10 cellular contexts compared by ENCODE assay signal in the genomic region with DNA sequence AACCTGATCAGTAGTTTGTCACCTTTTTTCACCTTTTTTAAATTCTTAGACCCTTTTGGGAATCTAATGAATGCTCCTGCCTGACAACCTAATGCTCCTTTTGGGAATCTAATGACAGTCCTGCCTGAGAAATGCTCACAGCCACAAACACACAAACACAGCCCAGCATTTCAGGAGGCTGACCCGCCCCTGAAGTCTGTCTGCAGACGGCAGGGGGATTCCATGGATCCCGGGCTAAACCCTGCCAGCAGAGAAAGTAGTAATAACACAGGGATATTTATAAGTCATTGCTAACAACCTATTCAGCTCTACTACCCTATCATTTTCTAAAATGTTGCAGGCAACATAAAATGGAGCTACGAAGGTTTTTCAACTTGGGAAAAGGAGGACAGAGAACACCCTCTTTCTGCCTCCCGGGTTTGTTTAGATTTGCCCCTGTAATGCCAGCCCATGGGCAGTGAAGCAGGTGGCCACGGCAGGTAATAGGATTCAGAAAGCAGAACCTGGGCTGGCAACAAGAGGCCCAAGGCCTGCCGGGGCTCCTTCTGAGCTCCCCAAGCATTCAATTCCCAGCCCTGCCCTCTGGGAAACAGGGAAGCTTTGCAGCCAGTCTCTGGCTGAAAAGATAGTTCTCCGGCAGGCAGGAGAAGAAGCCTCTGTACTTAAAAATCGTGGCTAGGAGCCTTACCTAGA.
DNase-seq lines count a peak whose midpoint lies in the region; ATAC-seq and TF ChIP-seq lines count a peak whose summit lies in the region.
"Had no signal": no experiment of that assay in that cellular context is flagged by ENCODE, and none has a peak within 500 bp of the region (broad histone marks: within the 10 kb centered on the region; RNA-seq: fewer than 3 reads in every experiment).

No MANE protein-coding gene starts in this region.

- 89% methylated on average over 9 of the region's 9 CpGs for WGBS in SK-N-SH (ENCODE audit: low lambda C conversion rate)
- WGBS in mesenchymal stem cell: 78% methylated on average over 7 of the region's 9 CpGs
- 60% methylated on average over 9 of the region's 9 CpGs for WGBS in smooth muscle cell (ENCODE audit: low lambda C conversion rate)

- peaks cover 4% of the 10 kb centered on the region for H3K79me1 ChIP-seq in mesenchymal stem cell (replicated peaks; ENCODE audit: low read length, poor library complexity, severe bottlenecking)

- H3K36me3 ChIP-seq in SK-N-SH (replicated peaks in 1 of 2; ENCODE audit: control insufficient read depth in 1 of 2, insufficient read depth in 2 of 2, low read length in 1 of 2) (no peaks in the 10 kb centered on the region), mesenchymal stem cell (ENCODE audit: control insufficient read depth in 1 of 2, insufficient read depth in 2 of 2, low read depth in 1 of 2, low read length in 2 of 2) (no peaks in the 10 kb centered on the region), smooth muscle cell (ENCODE audit: low read depth) (no peaks in the 10 kb centered on the region)

- CTCF ChIA-PET in SK-N-SH (lab: Yijun Ruan, JAX): interaction anchor here (2.2 kb wide), 1 partner anchor 33 kb away, joined by 9 read pairs; no protein-coding TSS in a partner anchor

- peak overlapping the region; percentile 49 for H2AK5ac ChIP-seq in mesenchymal stem cell (ENCODE audit: low read length, severe bottlenecking)

- POLR2A ChIA-PET in SK-N-SH (lab: Yijun Ruan, JAX): no interaction called here

- no peak overlapping the region for H2BK5ac ChIP-seq in mesenchymal stem cell (ENCODE audit: low read depth, low read length, poor library complexity, severe bottlenecking)

- peak overlapping the region in 1 of 2 experiments; percentile 53; a peak in 2 of 4 replicates for H3K27ac ChIP-seq in SK-N-SH (ENCODE audit: low read depth in 2 of 2, low read length in 1 of 2)
- H3K27ac ChIP-seq in mesenchymal stem cell (ENCODE audit: low read length, poor library complexity, severe bottlenecking): no peak overlapping the region
- H3K27ac ChIP-seq in smooth muscle cell (ENCODE audit: low read depth): peak overlapping the region; percentile 74

- H3K18ac ChIP-seq in mesenchymal stem cell (ENCODE audit: low read depth in 1 of 2, low read length in 2 of 2): peak overlapping the region; percentile 44 to 46

- no peak for TF ChIP-seq RAD21 in SK-N-SH (IDR thresholded peaks at IDR 0.05; ENCODE audit: low read length)

- no peak overlapping the region for H2AFZ ChIP-seq in SK-N-SH (ENCODE audit: low read depth)
- H2AFZ ChIP-seq in mesenchymal stem cell (ENCODE audit: low read depth, low read length): no peak overlapping the region
- no peak overlapping the region for H2AFZ ChIP-seq in smooth muscle cell (ENCODE audit: low read depth)

- no peak for TF ChIP-seq EP300 in SK-N-SH (IDR thresholded peaks at IDR 0.05; ENCODE audit: borderline replicate concordance in 1 of 2, low read depth in 1 of 2, low read length in 1 of 2)

- peak overlapping the region; percentile 12; the same call in 1 of the 2 replicates for H3K9ac ChIP-seq in SK-N-SH
- peak overlapping the region; percentile 4 for H3K9ac ChIP-seq in mesenchymal stem cell (ENCODE audit: low read length)
- H3K9ac ChIP-seq in smooth muscle cell (ENCODE audit: low read depth): no peak overlapping the region

- DNase-seq in SK-N-SH (no peak), T-helper 17 cell (no peak), mesenchymal stem cell (peak; percentile 70), smooth muscle cell (lab: John Stamatoyannopoulos, UW; ENCODE audit: unreplicated experiment) (no peak), SIG-M5 treated with dmso at 0.1 percent for 504 hours (lab: John Stamatoyannopoulos, UW; ENCODE audit: unreplicated experiment) (no peak)
- no peak for DNase-seq in activated effector memory CD4-positive, alpha-beta T cell treated with Interleukin-2 at 50 U/mL for 16 hours
- DNase-seq: 8988T, NCI-H526 treated with DMSO at 0.1 percent for 48 hours had no signal

- H2BK120ac ChIP-seq in mesenchymal stem cell (ENCODE audit: low read depth, low read length): peak overlapping the region; percentile 27

- no peak overlapping the region for H3K4me3 ChIP-seq in SK-N-SH (ENCODE audit: low read depth in 2 of 2, low read length in 1 of 2)
- peak overlapping the region in 1 of 2 experiments; percentile 15 for H3K4me3 ChIP-seq in mesenchymal stem cell (ENCODE audit: insufficient read depth in 1 of 2, low read depth in 1 of 2, low read length in 2 of 2)
- no peak overlapping the region for H3K4me3 ChIP-seq in smooth muscle cell

- peak overlapping the region; percentile 19; the same call in 1 of the 2 replicates for H3K4me2 ChIP-seq in SK-N-SH
- H3K4me2 ChIP-seq in mesenchymal stem cell (ENCODE audit: low read length, poor library complexity, severe bottlenecking): no peak overlapping the region
- H3K4me2 ChIP-seq in smooth muscle cell: peak overlapping the region; percentile 57

- H4K20me1 ChIP-seq in SK-N-SH (ENCODE audit: insufficient read depth): no peaks in the 10 kb centered on the region
- peaks cover 89% of the 10 kb centered on the region for H4K20me1 ChIP-seq in smooth muscle cell (ENCODE audit: low read depth)

- peak overlapping the region; percentile 80 for H2BK15ac ChIP-seq in mesenchymal stem cell (ENCODE audit: low read depth, poor library complexity, severe bottlenecking)

- no peak overlapping the region for H4K91ac ChIP-seq in mesenchymal stem cell (ENCODE audit: low read length)

- H3K9me3 ChIP-seq in SK-N-SH (no peaks in the 10 kb centered on the region), T-helper 17 cell (ENCODE audit: control insufficient read depth, low read length, poor library complexity, severe bottlenecking) (no peaks in the 10 kb centered on the region), mesenchymal stem cell (ENCODE audit: control insufficient read depth, low read length) (no peaks in the 10 kb centered on the region), smooth muscle cell (replicated peaks; ENCODE audit: low read depth) (no peaks in the 10 kb centered on the region)

- H4K8ac ChIP-seq in mesenchymal stem cell (ENCODE audit: low read length): peak overlapping the region; percentile 73

- no peaks in the 10 kb centered on the region for H3K27me3 Mint-ChIP-seq in T-helper 17 cell

- H3K14ac ChIP-seq in mesenchymal stem cell (ENCODE audit: low read length in 2 of 2): no peak overlapping the region

- peaks cover 40% of the 10 kb centered on the region for H3K4me1 Mint-ChIP-seq in T-helper 17 cell

- ATAC-seq in SK-N-SH treated with all-trans-retinoic acid at 6 μM for 48 hours (no peak), T-helper 17 cell (no peak), GM21723 (IDR thresholded peaks at IDR 0.05; ENCODE audit: unreplicated experiment) (no peak)

- H3F3A ChIP-seq in SK-N-SH (replicated peaks; ENCODE audit: insufficient read depth) (peaks cover 33% of the 10 kb centered on the region), smooth muscle cell (ENCODE audit: low read depth) (peaks cover 5% of the 10 kb centered on the region)

- no peak overlapping the region for H3K4me3 Mint-ChIP-seq in T-helper 17 cell

- H3K4ac ChIP-seq in mesenchymal stem cell (ENCODE audit: low read depth in 1 of 2, low read length in 2 of 2): peak overlapping the region; percentile 62 to 63

- no peak overlapping the region for H3K23ac ChIP-seq in mesenchymal stem cell (ENCODE audit: low read length in 2 of 2)

- no peaks in the 10 kb centered on the region for H3K9me2 ChIP-seq in SK-N-SH

- peak overlapping the region; percentile 29 to 50 for H2BK12ac ChIP-seq in mesenchymal stem cell (ENCODE audit: low read length in 2 of 2)

- peaks cover 39 to 42% of the 10 kb centered on the region in 2 experiments for H3K4me1 ChIP-seq in SK-N-SH (ENCODE audit: control insufficient read depth in 1 of 2, insufficient read depth in 2 of 2, low read depth in 1 of 2, low read length in 1 of 2)
- peaks cover 19% of the 10 kb centered on the region for H3K4me1 ChIP-seq in mesenchymal stem cell (ENCODE audit: control insufficient read depth, insufficient read depth, low read depth, low read length)
- H3K4me1 ChIP-seq in smooth muscle cell (ENCODE audit: low read depth): peaks cover 22% of the 10 kb centered on the region

- TF ChIP-seq CTCF in SK-N-SH (IDR thresholded peaks at IDR 0.05) (no peak), smooth muscle cell (IDR thresholded peaks at IDR 0.05; ENCODE audit: borderline replicate concordance, insufficient read depth, poor library complexity, severe bottlenecking) (no peak)

- peaks cover 2% of the 10 kb centered on the region for H3K36me3 Mint-ChIP-seq in T-helper 17 cell (ENCODE audit: low read depth)

- H3K79me2 ChIP-seq in SK-N-SH (ENCODE audit: insufficient read depth) (peaks cover 100% of the 10 kb centered on the region), smooth muscle cell (ENCODE audit: low read depth) (peaks cover 97% of the 10 kb centered on the region)

- H3K27me3 ChIP-seq in SK-N-SH (ENCODE audit: insufficient read depth) (no peaks in the 10 kb centered on the region), mesenchymal stem cell (ENCODE audit: control insufficient read depth in 1 of 2, insufficient read depth in 1 of 2, low read length in 2 of 2) (no peaks in the 10 kb centered on the region), smooth muscle cell (ENCODE audit: low read depth) (no peaks in the 10 kb centered on the region)

- peak overlapping the region; percentile 97 for H3K27ac Mint-ChIP-seq in T-helper 17 cell

TF ChIP-seq in SK-N-SH treated with all-trans-retinoic acid at 6 μM for 48 hours, 23 proteins besides CTCF, POLR2A, EP300 and RAD21 (continues in another document):
- no peak for TF ChIP-seq ZNF70 (CRISPR knock-in tag; IDR thresholded peaks at IDR 0.05)
- TF ChIP-seq ZFP3 (CRISPR knock-in tag; IDR thresholded peaks at IDR 0.05): no peak
- no peak for TF ChIP-seq GLIS3 (CRISPR knock-in tag; IDR thresholded peaks at IDR 0.05)
